9 cellular contexts compared by ENCODE assay signal in the genomic region with DNA sequence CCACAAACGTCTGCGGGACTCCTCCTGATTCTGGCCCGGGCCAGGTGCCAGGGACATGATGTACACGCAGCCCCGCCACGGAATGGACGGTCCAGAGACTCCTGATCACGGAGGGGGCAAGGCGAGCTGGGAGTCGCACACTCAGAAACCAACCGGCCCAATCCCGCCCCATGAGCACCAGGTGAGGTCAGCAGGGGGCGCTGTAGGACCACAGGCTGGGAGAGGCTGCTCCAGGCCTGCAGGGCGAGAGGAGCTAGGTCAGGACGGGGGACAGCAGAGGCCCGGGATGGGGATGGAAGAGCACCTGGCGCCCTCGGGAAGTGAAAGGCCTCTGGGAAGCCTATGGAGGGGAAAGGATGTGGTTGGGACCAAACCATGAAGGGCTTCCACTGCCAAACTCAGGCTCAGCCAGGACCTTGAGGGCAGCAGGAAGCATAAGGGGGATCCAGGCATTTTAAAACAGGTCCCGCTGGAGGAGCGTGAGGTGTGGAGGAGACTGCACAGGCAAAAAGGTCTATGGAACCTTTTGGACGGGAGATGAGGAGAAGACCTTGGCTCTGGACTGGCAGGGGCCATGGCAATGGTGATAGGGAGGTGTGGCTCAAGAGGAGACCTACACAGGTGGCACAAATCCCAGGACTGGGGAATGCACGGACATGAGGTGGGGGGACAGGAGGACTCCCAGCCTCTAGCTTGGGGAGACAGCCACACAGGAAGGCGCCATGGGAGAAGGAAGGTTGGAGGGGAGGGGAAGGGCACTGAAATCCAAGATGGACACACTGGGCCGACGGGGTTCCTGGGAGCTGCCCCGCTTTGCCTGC.
DNase-seq lines count a peak whose midpoint lies in the region; ATAC-seq and TF ChIP-seq lines count a peak whose summit lies in the region.
"Had no signal": no experiment of that assay in that cellular context is flagged by ENCODE, and none has a peak within 500 bp of the region (broad histone marks: within the 10 kb centered on the region; RNA-seq: fewer than 3 reads in every experiment).

No MANE protein-coding gene starts in this region.

- peaks cover 7% of the 10 kb centered on the region for H3K4me1 Mint-ChIP-seq in central memory CD8-positive, alpha-beta T cell

- peak; percentile 64 to 78 for TF ChIP-seq CTCF in left lung (IDR thresholded peaks at IDR 0.05)

- no peak overlapping the region for H3K27ac Mint-ChIP-seq in central memory CD8-positive, alpha-beta T cell (ENCODE audit: low read depth)

- peaks cover 2% of the 10 kb centered on the region for H3K36me3 Mint-ChIP-seq in central memory CD8-positive, alpha-beta T cell (ENCODE audit: insufficient read depth)

- H3K27me3 Mint-ChIP-seq in central memory CD8-positive, alpha-beta T cell = no peaks in the 10 kb centered on the region

- intact Hi-C loops in left lung (cut with DNase I) = loop anchor here in 1 of 2 donors (10.0 kb wide), 1 partner anchor 302 kb away; no protein-coding TSS in a partner anchor

- peaks cover 0 to 14% of the 10 kb centered on the region in 2 donors for H3K36me3 ChIP-seq in left lung

- H3K27ac ChIP-seq in left lung = no peak overlapping the region
- H3K27ac ChIP-seq: BLaER1 had no signal

- DNase-seq in NCI-H146 (lab: John Stamatoyannopoulos, UW) = peak; percentile 36
- DNase-seq in NCI-H146 treated with DMSO at 0.1 percent for 48 hours (lab: John Stamatoyannopoulos, UW; ENCODE audit: unreplicated experiment) = no peak
- DNase-seq in NCI-H2196 treated with DMSO at 0.1 percent for 48 hours (lab: John Stamatoyannopoulos, UW; ENCODE audit: unreplicated experiment) = peak; percentile 31
- DNase-seq in activated CD4-positive, CD25-positive, alpha-beta regulatory T cell treated with anti-CD3 and anti-CD28 coated beads, Interleukin-2, amount 50 U/mL, for 72 hours = peak; percentile 83
- DNase-seq in central memory CD8-positive, alpha-beta T cell (ENCODE audit: low spot score in 2 of 2) = peak; percentile 39 to 60
- DNase-seq in left lung = peak; percentile 72 to 91
- DNase-seq in stimulated activated CD4-positive, alpha-beta T cell treated with anti-CD3 and anti-CD28 coated beads, TNF-alpha, amount 100 ng/mL, for 1 hour (ENCODE audit: low read depth in 3 of 3, low spot score in 1 of 3) = peak; percentile 11 to 75 (median 46)

- peak; percentile 75 for ATAC-seq in HG02884 (IDR thresholded peaks at IDR 0.05; ENCODE audit: unreplicated experiment)
- peak; percentile 60 for ATAC-seq in central memory CD8-positive, alpha-beta T cell (replicated peaks; ENCODE audit: extremely low read depth, poor library complexity, severe bottlenecking)
- peak; percentile 89 for ATAC-seq in left lung

- H3K4me3 Mint-ChIP-seq in central memory CD8-positive, alpha-beta T cell = no peak overlapping the region

- H3K4me3 ChIP-seq in left lung = no peak overlapping the region
- H3K4me3 ChIP-seq: BLaER1 had no signal

- H3K9me3 ChIP-seq in left lung = no peaks in the 10 kb centered on the region
- H3K9me3 ChIP-seq: BLaER1 had no signal

- H3K4me1 ChIP-seq in left lung = peaks cover 0 to 4% of the 10 kb centered on the region in 2 donors
- H3K4me1 ChIP-seq: BLaER1 had no signal

- H3K9me3 Mint-ChIP-seq in central memory CD8-positive, alpha-beta T cell = no peaks in the 10 kb centered on the region

- no peaks in the 10 kb centered on the region for H3K27me3 ChIP-seq in left lung
